In the genomic region with DNA sequence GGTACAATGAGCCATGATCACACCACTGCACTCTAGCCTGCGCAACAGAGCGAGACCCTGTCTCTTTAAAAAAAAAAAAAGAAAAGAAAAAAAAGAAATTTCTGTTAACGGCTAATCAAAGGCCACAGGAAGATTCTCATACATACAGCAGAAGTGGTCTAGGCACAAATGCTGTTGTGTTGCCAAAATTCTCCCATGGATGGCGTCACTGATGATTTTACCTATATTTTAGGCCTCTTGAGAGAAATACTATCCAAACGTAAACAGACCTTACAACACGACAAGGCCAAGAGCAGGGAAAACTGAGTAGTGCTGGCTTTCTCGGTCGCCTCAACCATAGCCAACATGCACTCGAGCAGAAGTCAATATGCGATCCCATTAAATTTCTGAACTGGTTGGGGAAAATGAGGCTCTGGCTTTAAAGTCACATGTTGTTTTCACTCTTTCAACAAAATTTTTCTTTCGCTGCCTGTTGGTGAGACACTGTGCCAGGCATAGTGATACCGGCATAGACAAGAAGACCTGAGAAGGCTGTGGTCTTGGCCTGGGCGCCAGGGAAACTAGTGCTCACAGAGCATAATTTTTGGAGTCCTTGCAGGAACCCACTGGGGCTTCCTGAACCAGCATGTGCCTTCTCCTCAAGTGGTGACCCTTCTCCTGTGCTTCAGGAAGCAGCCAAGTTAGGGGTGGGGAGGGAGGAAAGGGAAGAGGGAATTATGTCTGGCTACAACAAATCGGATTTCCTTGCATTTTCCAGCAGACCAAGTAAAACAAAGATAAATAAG, we compare ENCODE assay signal across 9 cellular contexts. TPM values are rescaled to one million over a fixed set of nuclear protein-coding genes. Genes with fewer than 3 reads are reported as not detected.
DNase-seq lines count a peak whose midpoint lies in the region; TF ChIP-seq lines count a peak whose summit lies in the region.
"Had no signal": no experiment of that assay in that cellular context is flagged by ENCODE, and none has a peak within 500 bp of the region (broad histone marks: within the 10 kb centered on the region; RNA-seq: fewer than 3 reads in every experiment).

No MANE protein-coding gene starts in this region.

- H3K9me3 ChIP-seq in esophagus squamous epithelium (no peaks in the 10 kb centered on the region), subcutaneous abdominal adipose tissue (ENCODE audit: control insufficient read depth in 5 of 5, low read length in 5 of 5) (no peaks in the 10 kb centered on the region), SK-N-SH (no peaks in the 10 kb centered on the region)

- H2AFZ ChIP-seq in SK-N-SH (ENCODE audit: low read depth) = no peak overlapping the region

- H3K4me1 Mint-ChIP-seq in activated naive CD4-positive, alpha-beta T cell treated with anti-CD3 and anti-CD28 coated beads, Interleukin-2, amount 10 ng/mL, durations not matched to agents 7 days and 5 days = peaks cover 74% of the 10 kb centered on the region
- peaks cover 76% of the 10 kb centered on the region for H3K4me1 Mint-ChIP-seq in activated naive CD4-positive, alpha-beta T cell treated with anti-CD3 and anti-CD28 coated beads for 36 hours (ENCODE audit: low read depth)

- H3F3A ChIP-seq in SK-N-SH (replicated peaks; ENCODE audit: insufficient read depth) = no peaks in the 10 kb centered on the region

- H3K36me3 Mint-ChIP-seq in activated naive CD4-positive, alpha-beta T cell treated with anti-CD3 and anti-CD28 coated beads, Interleukin-2, amount 10 ng/mL, durations not matched to agents 7 days and 5 days = peaks cover 9% of the 10 kb centered on the region
- no peaks in the 10 kb centered on the region for H3K36me3 Mint-ChIP-seq in activated naive CD4-positive, alpha-beta T cell treated with anti-CD3 and anti-CD28 coated beads for 36 hours (ENCODE audit: low read depth)

- no peak for DNase-seq in activated naive CD4-positive, alpha-beta T cell treated with anti-CD3 and anti-CD28 coated beads, Interleukin-2, amount 10 ng/mL, durations not matched to agents 7 days and 5 days
- DNase-seq in activated naive CD4-positive, alpha-beta T cell treated with anti-CD3 and anti-CD28 coated beads for 36 hours = no peak
- peak; percentile 78 to 84 for DNase-seq in NOMO-1 (lab: John Stamatoyannopoulos, UW; ENCODE audit: unreplicated experiment in 2 of 2)
- no peak for DNase-seq in esophagus squamous epithelium (lab: John Stamatoyannopoulos, UW)
- no peak for DNase-seq in NCI-H1105 (lab: John Stamatoyannopoulos, UW)
- DNase-seq in SK-N-SH = no peak
- DNase-seq in dorsolateral prefrontal cortex = no peak
- DNase-seq: H7 had no signal

- no peaks in the 10 kb centered on the region for H3K9me3 Mint-ChIP-seq in activated naive CD4-positive, alpha-beta T cell treated with anti-CD3 and anti-CD28 coated beads, Interleukin-2, amount 10 ng/mL, durations not matched to agents 7 days and 5 days
- no peaks in the 10 kb centered on the region for H3K9me3 Mint-ChIP-seq in activated naive CD4-positive, alpha-beta T cell treated with anti-CD3 and anti-CD28 coated beads for 36 hours

- peaks cover 0 to 12% (median 0%) of the 10 kb centered on the region in 3 donors for H3K4me1 ChIP-seq in esophagus squamous epithelium
- H3K4me1 ChIP-seq in subcutaneous abdominal adipose tissue (ENCODE audit: control insufficient read depth in 5 of 5, insufficient read depth in 5 of 5, low read length in 5 of 5) = peaks cover 0 to 63% (median 52%) of the 10 kb centered on the region in 5 donors
- H3K4me1 ChIP-seq in SK-N-SH (ENCODE audit: control insufficient read depth in 1 of 2, insufficient read depth in 2 of 2, low read depth in 1 of 2, low read length in 1 of 2) = 0 out of 4 replicates have a peak, but pooled peaks cover 0 to 6% of the 10 kb centered on the region in 2 experiments

- TF ChIP-seq EP300 in SK-N-SH (IDR thresholded peaks at IDR 0.05; ENCODE audit: borderline replicate concordance in 1 of 2, low read depth in 1 of 2, low read length in 1 of 2) = no peak

- CTCF ChIA-PET in activated naive CD4-positive, alpha-beta T cell treated with anti-CD3 and anti-CD28 coated beads, Interleukin-2, amount 10 ng/mL, durations not matched to agents 7 days and 5 days (lab: Charles Lee) = no interaction called here
- CTCF ChIA-PET in activated naive CD4-positive, alpha-beta T cell treated with anti-CD3 and anti-CD28 coated beads for 36 hours (lab: Charles Lee) = no interaction called here
- CTCF ChIA-PET in SK-N-SH (lab: Yijun Ruan, JAX) = interaction anchor here (1.6 kb wide), 1 partner anchor 11 kb away, joined by 4 read pairs; no protein-coding TSS in a partner anchor

- no peaks in the 10 kb centered on the region; the same call in 1 of the 2 replicates for H3K79me2 ChIP-seq in SK-N-SH (ENCODE audit: insufficient read depth)

- H3K9me2 ChIP-seq in SK-N-SH = no peaks in the 10 kb centered on the region

- H3K27ac Mint-ChIP-seq in activated naive CD4-positive, alpha-beta T cell treated with anti-CD3 and anti-CD28 coated beads, Interleukin-2, amount 10 ng/mL, durations not matched to agents 7 days and 5 days = peak overlapping the region; percentile 14
- no peak overlapping the region for H3K27ac Mint-ChIP-seq in activated naive CD4-positive, alpha-beta T cell treated with anti-CD3 and anti-CD28 coated beads for 36 hours

- H3K9ac ChIP-seq in subcutaneous abdominal adipose tissue (ENCODE audit: low read length in 5 of 5) (no peak overlapping the region), SK-N-SH (no peak overlapping the region)

- no peak for TF ChIP-seq RAD21 in SK-N-SH (IDR thresholded peaks at IDR 0.05; ENCODE audit: low read length)

- no peaks in the 10 kb centered on the region for H3K27me3 Mint-ChIP-seq in activated naive CD4-positive, alpha-beta T cell treated with anti-CD3 and anti-CD28 coated beads, Interleukin-2, amount 10 ng/mL, durations not matched to agents 7 days and 5 days
- no peaks in the 10 kb centered on the region for H3K27me3 Mint-ChIP-seq in activated naive CD4-positive, alpha-beta T cell treated with anti-CD3 and anti-CD28 coated beads for 36 hours (ENCODE audit: low read depth)

- peak overlapping the region in 3 of 4 donors; percentile 5 to 58 (median 57) for H3K27ac ChIP-seq in esophagus squamous epithelium
- peak overlapping the region; percentile 64 for H3K27ac ChIP-seq in subcutaneous abdominal adipose tissue (ENCODE audit: low read depth, low read length)
- no peak overlapping the region for H3K27ac ChIP-seq in SK-N-SH (ENCODE audit: low read depth in 2 of 2, low read length in 1 of 2)
- H3K27ac ChIP-seq in dorsolateral prefrontal cortex = peak overlapping the region in 7 of 59 donors; percentile 1 to 38 (median 25)

- H3K27me3 ChIP-seq in esophagus squamous epithelium = no peaks in the 10 kb centered on the region
- peaks cover 0 to 4% (median 0%) of the 10 kb centered on the region in 5 donors for H3K27me3 ChIP-seq in subcutaneous abdominal adipose tissue (ENCODE audit: control insufficient read depth in 5 of 5, insufficient read depth in 4 of 5, low read length in 5 of 5)
- peaks cover 9% of the 10 kb centered on the region; the same call in 1 of the 2 replicates for H3K27me3 ChIP-seq in SK-N-SH (ENCODE audit: insufficient read depth)
- peaks cover 0 to 74% (median 26%) of the 10 kb centered on the region in 45 donors for H3K27me3 ChIP-seq in dorsolateral prefrontal cortex

- no peak for TF ChIP-seq CTCF in esophagus squamous epithelium (IDR thresholded peaks at IDR 0.05)
- no peak for TF ChIP-seq CTCF in SK-N-SH (IDR thresholded peaks at IDR 0.05)
- TF ChIP-seq CTCF in dorsolateral prefrontal cortex (IDR thresholded peaks at IDR 0.05 in 54 of 56, conservative IDR thresholded peaks at IDR 0.05 in 2 of 56; ENCODE audit: low read depth in 1 of 56, partially characterized antibody in 56 of 56) = no peak

- no peaks in the 10 kb centered on the region for H3K36me3 ChIP-seq in esophagus squamous epithelium
- H3K36me3 ChIP-seq in subcutaneous abdominal adipose tissue (ENCODE audit: control insufficient read depth in 5 of 5, insufficient read depth in 5 of 5, low read length in 5 of 5) = no peaks in the 10 kb centered on the region
- H3K36me3 ChIP-seq in SK-N-SH (replicated peaks in 1 of 2; ENCODE audit: control insufficient read depth in 1 of 2, insufficient read depth in 2 of 2, low read length in 1 of 2) = no peaks in the 10 kb centered on the region

- no peaks in the 10 kb centered on the region for H4K20me1 ChIP-seq in SK-N-SH (ENCODE audit: insufficient read depth)

- POLR2A ChIA-PET in SK-N-SH (lab: Yijun Ruan, JAX) = no interaction called here

- H3K4me3 ChIP-seq in esophagus squamous epithelium = no peak overlapping the region
- no peak overlapping the region for H3K4me3 ChIP-seq in subcutaneous abdominal adipose tissue (ENCODE audit: low read depth in 1 of 5, low read length in 5 of 5)
- H3K4me3 ChIP-seq in SK-N-SH (ENCODE audit: low read depth in 2 of 2, low read length in 1 of 2) = no peak overlapping the region
- H3K4me3 ChIP-seq in dorsolateral prefrontal cortex = no peak overlapping the region

- no peak overlapping the region for H3K4me3 Mint-ChIP-seq in activated naive CD4-positive, alpha-beta T cell treated with anti-CD3 and anti-CD28 coated beads, Interleukin-2, amount 10 ng/mL, durations not matched to agents 7 days and 5 days
- H3K4me3 Mint-ChIP-seq in activated naive CD4-positive, alpha-beta T cell treated with anti-CD3 and anti-CD28 coated beads for 36 hours = no peak overlapping the region

- no peak overlapping the region for H3K4me2 ChIP-seq in SK-N-SH

- no peak for TF ChIP-seq POLR2A in esophagus squamous epithelium (IDR thresholded peaks at IDR 0.05)

- WGBS in esophagus squamous epithelium, 2 donors = 60 to 71% methylated on average over 14 of the region's 14 CpGs
- WGBS in SK-N-SH (ENCODE audit: low lambda C conversion rate) = 48% methylated on average over 14 of the region's 14 CpGs

- intact Hi-C loops in activated naive CD4-positive, alpha-beta T cell treated with anti-CD3 and anti-CD28 coated beads for 36 hours (cut with micrococcal nuclease) = no loop called here
- intact Hi-C loops in esophagus squamous epithelium (cut with DNase I) (no loop called here), dorsolateral prefrontal cortex (cut with DNase I) (no loop called here)

TF ChIP-seq in SK-N-SH, 30 proteins besides CTCF, POLR2A, EP300 and RAD21 (continues in another document):
- TF ChIP-seq MEF2A (IDR thresholded peaks at IDR 0.05; ENCODE audit: borderline replicate concordance, low read depth) = no peak

RNA-seq across cellular contexts. Expression of a gene that starts 20.6 kb away (rescaled TPM):
- total RNA-seq in activated naive CD4-positive, alpha-beta T cell treated with anti-CD3 and anti-CD28 coated beads for 36 hours = 10 to 100 TPM; 67.5 to 78.3 TPM
- 1 to 10 TPM; 2.3 to 9.5 (median 7.5) TPM for total RNA-seq in esophagus squamous epithelium
- 24.8 and 27.9 TPM in 2 replicates for polyA plus RNA-seq in SK-N-SH (2012; rRNA removed)
- polyA plus RNA-seq in SK-N-SH (2012; cell fraction: cytosol; rRNA removed) = 30.0 and 32.7 TPM in 2 replicates
- polyA plus RNA-seq in SK-N-SH (2012; cell fraction: nucleus; rRNA removed) = 11.9 and 15.9 TPM in 2 replicates
- 10 to 100 TPM; 23.7 to 64.8 (median 47.2) TPM for total RNA-seq in dorsolateral prefrontal cortex

Comparison
In these comparisons a context has a peak if more than half of its experiments do, and no peak if none do; other contexts are left out.
1. DNase-seq: peak in NOMO-1 (2 of 2); none in activated naive CD4-positive, alpha-beta T cell treated with anti-CD3 and anti-CD28 coated beads, Interleukin-2, amount 10 ng/mL, durations not matched to agents 7 days and 5 days (single experiment), activated naive CD4-positive, alpha-beta T cell treated with anti-CD3 and anti-CD28 coated beads for 36 hours (single experiment), esophagus squamous epithelium (single experiment), NCI-H1105 (single experiment), SK-N-SH (single experiment) and dorsolateral prefrontal cortex (0 of 10).
2. H3K27ac ChIP-seq: peak in esophagus squamous epithelium (3 of 4) and subcutaneous abdominal adipose tissue (single experiment); none in SK-N-SH (0 of 2).